ENCODE assay signal across 8 cellular contexts in the genomic region with DNA sequence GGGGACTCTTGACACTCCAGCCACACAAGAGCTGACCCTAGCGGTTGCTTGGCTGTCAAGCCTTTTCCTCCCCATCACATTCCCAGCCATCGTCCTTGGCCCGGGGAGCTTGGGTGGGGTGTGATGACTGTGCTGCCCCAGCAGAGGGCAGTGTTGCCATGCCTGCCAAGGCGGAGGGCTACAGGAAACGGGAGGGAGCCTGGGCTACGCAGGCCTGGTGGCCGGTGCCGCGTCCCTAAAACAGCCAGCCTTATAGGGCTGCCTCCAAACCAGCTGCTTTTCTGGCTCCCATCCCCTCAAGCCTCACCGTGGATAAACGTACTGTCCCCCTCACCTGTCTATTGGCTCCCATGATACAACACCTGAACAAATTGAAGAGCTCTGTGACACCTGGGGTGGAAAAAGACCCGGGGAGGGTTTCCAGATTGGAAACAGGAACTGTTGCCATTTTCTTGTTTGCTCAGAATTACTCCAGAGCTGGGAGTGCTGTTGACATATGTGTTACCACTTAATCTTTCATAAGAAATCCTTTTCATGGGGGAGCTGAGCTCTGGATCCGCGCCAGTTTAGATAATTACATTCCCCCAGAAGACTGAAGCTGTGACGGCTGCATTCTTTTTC.
A peak's percentile ranks its signal among the peaks of the same experiment; 100 is the strongest.
DNase-seq lines count a peak whose midpoint lies in the region; ATAC-seq and TF ChIP-seq lines count a peak whose summit lies in the region.

No MANE protein-coding gene starts in this region.

- WGBS in esophagus squamous epithelium, 2 donors: 11 to 15% methylated on average over 7 to 8 of the region's 15 CpGs
- 4 to 6% methylated on average over 14 to 15 of the region's 15 CpGs for WGBS in testis, 2 donors

- H3K27me3 ChIP-seq in esophagus squamous epithelium: peaks cover 0 to 26% (median 0%) of the 10 kb centered on the region in 4 donors
- H3K27me3 ChIP-seq in testis: no peaks in the 10 kb centered on the region

- peaks cover 5% of the 10 kb centered on the region for H3K27me3 Mint-ChIP-seq in WTC11 (ENCODE audit: low read depth)
- H3K27me3 Mint-ChIP-seq in naive B cell: peaks cover 8 to 17% (median 17%) of the 10 kb centered on the region in 3 donors

- no peaks in the 10 kb centered on the region for H3K36me3 ChIP-seq in esophagus squamous epithelium
- H3K36me3 ChIP-seq in testis (ENCODE audit: low read depth, missing control alignments): no peaks in the 10 kb centered on the region

- H3K27ac ChIP-seq in esophagus squamous epithelium (no peak overlapping the region), testis (no peak overlapping the region)

- H3K4me1 ChIP-seq in esophagus squamous epithelium (peaks cover 0 to 8% (median 0%) of the 10 kb centered on the region in 3 donors), testis (no peaks in the 10 kb centered on the region)

- H3K4me3 Mint-ChIP-seq in WTC11: peak overlapping the region; percentile 42
- H3K4me3 Mint-ChIP-seq in naive B cell: no peak overlapping the region

- H3K27ac Mint-ChIP-seq in WTC11 (no peak overlapping the region), naive B cell (no peak overlapping the region)

- H3K36me3 Mint-ChIP-seq in WTC11: no peaks in the 10 kb centered on the region
- H3K36me3 Mint-ChIP-seq in naive B cell: no peaks in the 10 kb centered on the region

- POLR2A ChIA-PET in WTC11 (lab: Charles Lee): no interaction called here

- CTCF ChIA-PET in WTC11 (lab: Charles Lee): interaction anchor here (0.5 to 3.5 kb wide), 56 partner anchors 9 to 750 kb away, joined by 3 to 39 read pairs (median 4); a partner anchor contains a TSS

- intact Hi-C loops in esophagus squamous epithelium (cut with DNase I): no loop called here
- intact Hi-C loops in testis (cut with DNase I; ENCODE audit: low total_unique reads): no loop called here

- DNase-seq in COLO668 (lab: John Stamatoyannopoulos, UW; ENCODE audit: unreplicated experiment) (peak; percentile 94), GM19238 (ENCODE audit: insufficient read length, low spot score) (peak; percentile 50), NCI-H2171 treated with DMSO at 0.1 percent for 48 hours (lab: John Stamatoyannopoulos, UW) (peak; percentile 97), WTC11 (ENCODE audit: low spot score) (peak; percentile 90), esophagus squamous epithelium (lab: John Stamatoyannopoulos, UW) (no peak), naive B cell (peak; percentile 1), testis (peak; percentile 80)

- peak overlapping the region in 1 of 4 donors; percentile 37 for H3K4me3 ChIP-seq in esophagus squamous epithelium
- H3K4me3 ChIP-seq in testis: peak overlapping the region in 1 of 2 donors; percentile 14

- H3K4me1 Mint-ChIP-seq in WTC11: peaks cover 23% of the 10 kb centered on the region
- H3K4me1 Mint-ChIP-seq in naive B cell: no peaks in the 10 kb centered on the region

- no peaks in the 10 kb centered on the region for H3K9me3 Mint-ChIP-seq in WTC11
- H3K9me3 Mint-ChIP-seq in naive B cell: peaks cover 0 to 4% (median 0%) of the 10 kb centered on the region in 7 donors

- TF ChIP-seq CTCF in WTC11 (IDR thresholded peaks at IDR 0.05): peak; percentile 93
- peak; percentile 41 to 94 (median 80) for TF ChIP-seq CTCF in esophagus squamous epithelium (IDR thresholded peaks at IDR 0.05)
- TF ChIP-seq CTCF in testis (IDR thresholded peaks at IDR 0.05): peak; percentile 86 to 88 (median 88)

- peak; percentile 96 for ATAC-seq in HG03175 (IDR thresholded peaks at IDR 0.05; ENCODE audit: unreplicated experiment)
- ATAC-seq in WTC11: peak; percentile 98
- ATAC-seq in naive B cell (ENCODE audit: low read depth in 2 of 2): no peak

- H3K9me3 ChIP-seq in esophagus squamous epithelium (no peaks in the 10 kb centered on the region), testis (no peaks in the 10 kb centered on the region)

- no peak for TF ChIP-seq POLR2A in esophagus squamous epithelium (IDR thresholded peaks at IDR 0.05)
- no peak for TF ChIP-seq POLR2A in testis (IDR thresholded peaks at IDR 0.05)

TF ChIP-seq in WTC11, 78 proteins besides CTCF, POLR2A, EP300 and RAD21 (continues in another document):
- TF ChIP-seq, protein P1, sequence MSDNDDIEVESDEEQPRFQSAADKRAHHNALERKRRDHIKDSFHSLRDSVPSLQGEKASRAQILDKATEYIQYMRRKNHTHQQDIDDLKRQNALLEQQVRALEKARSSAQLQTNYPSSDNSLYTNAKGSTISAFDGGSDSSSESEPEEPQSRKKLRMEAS (CRISPR knock-in tag; IDR thresholded peaks at IDR 0.05): peak; percentile 33; the same call in 1 of the 2 replicates
- TF ChIP-seq, protein P2, sequence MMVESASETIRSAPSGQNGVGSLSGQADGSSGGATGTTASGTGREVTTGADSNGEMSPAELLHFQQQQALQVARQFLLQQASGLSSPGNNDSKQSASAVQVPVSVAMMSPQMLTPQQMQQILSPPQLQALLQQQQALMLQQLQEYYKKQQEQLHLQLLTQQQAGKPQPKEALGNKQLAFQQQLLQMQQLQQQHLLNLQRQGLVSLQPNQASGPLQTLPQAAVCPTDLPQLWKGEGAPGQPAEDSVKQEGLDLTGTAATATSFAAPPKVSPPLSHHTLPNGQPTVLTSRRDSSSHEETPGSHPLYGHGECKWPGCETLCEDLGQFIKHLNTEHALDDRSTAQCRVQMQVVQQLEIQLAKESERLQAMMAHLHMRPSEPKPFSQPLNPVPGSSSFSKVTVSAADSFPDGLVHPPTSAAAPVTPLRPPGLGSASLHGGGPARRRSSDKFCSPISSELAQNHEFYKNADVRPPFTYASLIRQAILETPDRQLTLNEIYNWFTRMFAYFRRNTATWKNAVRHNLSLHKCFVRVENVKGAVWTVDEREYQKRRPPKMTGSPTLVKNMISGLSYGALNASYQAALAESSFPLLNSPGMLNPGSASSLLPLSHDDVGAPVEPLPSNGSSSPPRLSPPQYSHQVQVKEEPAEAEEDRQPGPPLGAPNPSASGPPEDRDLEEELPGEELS (CRISPR knock-in tag; IDR thresholded peaks at IDR 0.05): peak; percentile 77
- no peak for TF ChIP-seq KAT7 (CRISPR knock-in tag; IDR thresholded peaks at IDR 0.05; ENCODE audit: borderline replicate concordance)
- peak; percentile 75; the same call in 1 of the 2 replicates for TF ChIP-seq ZBTB21 (CRISPR knock-in tag; IDR thresholded peaks at IDR 0.05; ENCODE audit: borderline replicate concordance)
- peak; percentile 62; the same call in 1 of the 2 replicates for TF ChIP-seq CBFB (CRISPR knock-in tag; IDR thresholded peaks at IDR 0.05; ENCODE audit: low read depth)
- TF ChIP-seq TCF7 (CRISPR knock-in tag; IDR thresholded peaks at IDR 0.05; ENCODE audit: low read depth): no peak
- no peak for TF ChIP-seq JAZF1 (CRISPR knock-in tag; IDR thresholded peaks at IDR 0.05)
- TF ChIP-seq, protein P3, sequence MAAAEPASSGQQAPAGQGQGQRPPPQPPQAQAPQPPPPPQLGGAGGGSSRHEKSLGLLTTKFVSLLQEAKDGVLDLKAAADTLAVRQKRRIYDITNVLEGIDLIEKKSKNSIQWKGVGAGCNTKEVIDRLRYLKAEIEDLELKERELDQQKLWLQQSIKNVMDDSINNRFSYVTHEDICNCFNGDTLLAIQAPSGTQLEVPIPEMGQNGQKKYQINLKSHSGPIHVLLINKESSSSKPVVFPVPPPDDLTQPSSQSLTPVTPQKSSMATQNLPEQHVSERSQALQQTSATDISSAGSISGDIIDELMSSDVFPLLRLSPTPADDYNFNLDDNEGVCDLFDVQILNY (CRISPR knock-in tag; IDR thresholded peaks at IDR 0.05): no peak
- TF ChIP-seq SMAD4 (CRISPR knock-in tag; IDR thresholded peaks at IDR 0.05): no peak
- no peak for TF ChIP-seq NFE2L1 (CRISPR knock-in tag; IDR thresholded peaks at IDR 0.05)
- no peak for TF ChIP-seq CREB1 (CRISPR knock-in tag; IDR thresholded peaks at IDR 0.05)
- peak; percentile 74 for TF ChIP-seq ETV6 (CRISPR knock-in tag; IDR thresholded peaks at IDR 0.05)
- TF ChIP-seq, protein P4, sequence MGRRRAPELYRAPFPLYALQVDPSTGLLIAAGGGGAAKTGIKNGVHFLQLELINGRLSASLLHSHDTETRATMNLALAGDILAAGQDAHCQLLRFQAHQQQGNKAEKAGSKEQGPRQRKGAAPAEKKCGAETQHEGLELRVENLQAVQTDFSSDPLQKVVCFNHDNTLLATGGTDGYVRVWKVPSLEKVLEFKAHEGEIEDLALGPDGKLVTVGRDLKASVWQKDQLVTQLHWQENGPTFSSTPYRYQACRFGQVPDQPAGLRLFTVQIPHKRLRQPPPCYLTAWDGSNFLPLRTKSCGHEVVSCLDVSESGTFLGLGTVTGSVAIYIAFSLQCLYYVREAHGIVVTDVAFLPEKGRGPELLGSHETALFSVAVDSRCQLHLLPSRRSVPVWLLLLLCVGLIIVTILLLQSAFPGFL (CRISPR knock-in tag; IDR thresholded peaks at IDR 0.05; ENCODE audit: borderline replicate concordance): no peak
- no peak for TF ChIP-seq EMX1 (CRISPR knock-in tag; IDR thresholded peaks at IDR 0.05)
- TF ChIP-seq, protein P5, sequence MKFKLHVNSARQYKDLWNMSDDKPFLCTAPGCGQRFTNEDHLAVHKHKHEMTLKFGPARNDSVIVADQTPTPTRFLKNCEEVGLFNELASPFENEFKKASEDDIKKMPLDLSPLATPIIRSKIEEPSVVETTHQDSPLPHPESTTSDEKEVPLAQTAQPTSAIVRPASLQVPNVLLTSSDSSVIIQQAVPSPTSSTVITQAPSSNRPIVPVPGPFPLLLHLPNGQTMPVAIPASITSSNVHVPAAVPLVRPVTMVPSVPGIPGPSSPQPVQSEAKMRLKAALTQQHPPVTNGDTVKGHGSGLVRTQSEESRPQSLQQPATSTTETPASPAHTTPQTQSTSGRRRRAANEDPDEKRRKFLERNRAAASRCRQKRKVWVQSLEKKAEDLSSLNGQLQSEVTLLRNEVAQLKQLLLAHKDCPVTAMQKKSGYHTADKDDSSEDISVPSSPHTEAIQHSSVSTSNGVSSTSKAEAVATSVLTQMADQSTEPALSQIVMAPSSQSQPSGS (CRISPR knock-in tag; IDR thresholded peaks at IDR 0.05; ENCODE audit: borderline replicate concordance, low read depth): no peak
- TF ChIP-seq SP1 (CRISPR knock-in tag; conservative IDR thresholded peaks at IDR 0.05): peak; percentile 37; the same call in 1 of the 2 replicates

Comparison
In these comparisons a context has a peak if more than half of its experiments do, and no peak if none do; other contexts are left out.
1. ATAC-seq: peak in HG03175 (single experiment) and WTC11 (single experiment); none in naive B cell (0 of 2).
2. Peak in every context shown above with its lines, with median percentiles within 50 percentile points of each other: CTCF ChIP-seq.